In genomic region chr7:94823952-94824351, GRCh38 we compare ENCODE assay signal across 11 cellular contexts.
DNase-seq lines count a peak whose midpoint lies in the region; ATAC-seq and TF ChIP-seq lines count a peak whose summit lies in the region.
"Had no signal": no experiment of that assay in that cellular context is flagged by ENCODE, and none has a peak within 500 bp of the region (broad histone marks: within the 10 kb centered on the region; RNA-seq: fewer than 3 reads in every experiment).

No MANE protein-coding gene starts in this region.

- DNase-seq in ACHN (peak; percentile 76), HPDE6-E6E7 (ENCODE audit: extremely low spot score) (peak; percentile 35), SW 1271 (lab: John Stamatoyannopoulos, UW) (peak; percentile 8 to 38), foreskin fibroblast (peak; percentile 18 to 62)
- DNase-seq in activated naive CD4-positive, alpha-beta T cell (lab: John Stamatoyannopoulos, UW): no peak
- no peak for DNase-seq in activated CD4-positive, alpha-beta T cell treated with anti-CD3 and anti-CD28 coated beads, Interleukin-2, amount 50 U/mL, for 1 hour
- DNase-seq: AML-193 had no signal

- ATAC-seq in HG03432 (IDR thresholded peaks at IDR 0.05; ENCODE audit: unreplicated experiment) (no peak), GM19324 (IDR thresholded peaks at IDR 0.05; ENCODE audit: low FRiP score, unreplicated experiment) (no peak)

- in situ Hi-C loops in ACHN (cut with HindIII; ENCODE audit: low pct_ligation_motif_present, low pct_unique_long_range_greater_than_20kb, low sequenced_read_pairs): no loop called here

- no peak overlapping the region for H3K4me3 ChIP-seq in foreskin fibroblast (ENCODE audit: low read depth in 1 of 2, low read length in 2 of 2)
- H3K4me3 ChIP-seq: prostate gland, SJSA1 had no signal

- no peak for TF ChIP-seq CTCF in foreskin fibroblast (IDR thresholded peaks at IDR 0.05; ENCODE audit: low read depth, low read length)

Comparison
In these comparisons a context has a peak if more than half of its experiments do, and no peak if none do; other contexts are left out.
1. DNase-seq: peak in ACHN (single experiment), HPDE6-E6E7 (single experiment), SW 1271 (2 of 2) and foreskin fibroblast (2 of 2); none in activated naive CD4-positive, alpha-beta T cell (0 of 4) and activated CD4-positive, alpha-beta T cell treated with anti-CD3 and anti-CD28 coated beads, Interleukin-2, amount 50 U/mL, for 1 hour (single experiment).